Comparison of ENCODE assay signal across 17 cellular contexts in genomic region chr17:16243811-16244567, GRCh38. TPM values are rescaled to one million over a fixed set of nuclear protein-coding genes. Genes with fewer than 3 reads are reported as not detected.
DNase-seq lines count a peak whose midpoint lies in the region; ATAC-seq, FAIRE-seq and TF ChIP-seq lines count a peak whose summit lies in the region.
"Had no signal": no experiment of that assay in that cellular context is flagged by ENCODE, and none has a peak within 500 bp of the region (broad histone marks: within the 10 kb centered on the region; RNA-seq: fewer than 3 reads in every experiment).

No MANE protein-coding gene starts in this region.

- H3K9me3 ChIP-seq in stomach (no peaks in the 10 kb centered on the region), kidney (ENCODE audit: control insufficient read depth in 1 of 2, low read length in 2 of 2) (no peaks in the 10 kb centered on the region)

- 71 to 89% (median 83%) methylated on average over 9 of the region's 9 CpGs for WGBS in stomach, 5 donors

- H3K36me3 ChIP-seq in stomach (no peaks in the 10 kb centered on the region), kidney (ENCODE audit: control insufficient read depth in 1 of 2, insufficient read depth in 2 of 2, low read length in 2 of 2) (no peaks in the 10 kb centered on the region)

- peaks cover 14% of the 10 kb centered on the region for H3K4me1 Mint-ChIP-seq in activated T-cell treated with anti-CD3 and anti-CD28 coated beads, Interleukin-2, amount 50 U/mL, for 72 hours (ENCODE audit: low read depth)

- peak; percentile 52 to 96 for ATAC-seq in activated T-cell treated with anti-CD3 and anti-CD28 coated beads, Interleukin-2, amount 50 U/mL, for 72 hours (replicated peaks in 1 of 2)
- ATAC-seq in GM21423 (IDR thresholded peaks at IDR 0.05; ENCODE audit: unreplicated experiment): no peak
- ATAC-seq in HG02938 (IDR thresholded peaks at IDR 0.05; ENCODE audit: unreplicated experiment): no peak
- ATAC-seq: GM12878 had no signal

- H3K27me3 Mint-ChIP-seq in activated T-cell treated with anti-CD3 and anti-CD28 coated beads, Interleukin-2, amount 50 U/mL, for 72 hours (ENCODE audit: low read depth): no peaks in the 10 kb centered on the region
- H3K27me3 Mint-ChIP-seq: activated naive CD4-positive, alpha-beta T cell treated with anti-CD3 and anti-CD28 coated beads, Interleukin-2, amount 50 U/mL, for 24 hours had no signal

- H3K36me3 Mint-ChIP-seq in activated T-cell treated with anti-CD3 and anti-CD28 coated beads, Interleukin-2, amount 50 U/mL, for 72 hours (ENCODE audit: insufficient read depth in 2 of 2): peaks cover 5 to 9% of the 10 kb centered on the region in 2 donors

- H3K9ac ChIP-seq in kidney (ENCODE audit: low read length in 2 of 2): no peak overlapping the region
- H3K9ac ChIP-seq: parathyroid adenoma had no signal

- H3K4me3 ChIP-seq in stomach: no peak overlapping the region
- H3K4me3 ChIP-seq in kidney (ENCODE audit: low read length in 2 of 2): no peak overlapping the region
- H3K4me3 ChIP-seq: GM12878, skin epidermis had no signal

- H3K4me1 ChIP-seq in stomach (no peaks in the 10 kb centered on the region), kidney (ENCODE audit: control insufficient read depth in 1 of 2, insufficient read depth in 1 of 2, low read depth in 1 of 2, low read length in 2 of 2) (peaks cover 2 to 3% of the 10 kb centered on the region in 2 donors)
- H3K4me1 ChIP-seq: parathyroid adenoma had no signal

- H3K9me3 Mint-ChIP-seq in activated T-cell treated with anti-CD3 and anti-CD28 coated beads, Interleukin-2, amount 50 U/mL, for 72 hours: no peaks in the 10 kb centered on the region
- H3K9me3 Mint-ChIP-seq: activated naive CD4-positive, alpha-beta T cell treated with anti-CD3 and anti-CD28 coated beads, Interleukin-2, amount 50 U/mL, for 24 hours had no signal

- DNase-seq in stimulated activated CD4-positive, alpha-beta T cell treated with anti-CD3 and anti-CD28 coated beads, Interleukin-15, amount 100 ng/mL, for 24 hours: peak; percentile 21
- no peak for DNase-seq in stimulated activated CD4-positive, alpha-beta T cell treated with anti-CD3 and anti-CD28 coated beads, Interleukin-12 subunit alpha, Interleukin-12 subunit beta, amount 100 ng/mL, for 4 hours
- peak; percentile 36 to 44 for DNase-seq in activated T-cell treated with anti-CD3 and anti-CD28 coated beads, Interleukin-2, amount 50 U/mL, for 72 hours
- DNase-seq in islet precursor cell (peak; percentile 58), stomach (no peak), kidney (no peak)
- DNase-seq: COR-L47; effector CD4-positive, alpha-beta T cell; NCI-H1092 treated with DMSO at 0.1 percent for 48 hours; stimulated activated naive CD4-positive, alpha-beta T cell treated with Interleukin-2 at 50 U/mL for 16 hours; SW 1271 had no signal

- intact Hi-C loops in stomach (cut with DNase I; ENCODE audit: low total_unique reads) (no loop called here), kidney (cut with DNase I) (no loop called here)

- H3K27me3 ChIP-seq in stomach: no peaks in the 10 kb centered on the region

- peak overlapping the region; percentile 11 to 29 for H3K4me3 Mint-ChIP-seq in activated T-cell treated with anti-CD3 and anti-CD28 coated beads, Interleukin-2, amount 50 U/mL, for 72 hours
- H3K4me3 Mint-ChIP-seq: activated naive CD4-positive, alpha-beta T cell treated with anti-CD3 and anti-CD28 coated beads, Interleukin-2, amount 50 U/mL, for 24 hours had no signal

- TF ChIP-seq CTCF in stomach (IDR thresholded peaks at IDR 0.05) (no peak), kidney (IDR thresholded peaks at IDR 0.05; ENCODE audit: borderline replicate concordance, extremely low read depth, insufficient read depth) (no peak)

- no peak for FAIRE-seq in kidney (lab: Jason Lieb, UNC)
- FAIRE-seq: GM12878 had no signal

- no peak for TF ChIP-seq POLR2A in stomach (IDR thresholded peaks at IDR 0.05)

- H3K27ac ChIP-seq in stomach (no peak overlapping the region), kidney (ENCODE audit: low read depth in 2 of 2, low read length in 2 of 2) (no peak overlapping the region)
- H3K27ac ChIP-seq: parathyroid adenoma, skin epidermis had no signal

- H3K27ac Mint-ChIP-seq in activated T-cell treated with anti-CD3 and anti-CD28 coated beads, Interleukin-2, amount 50 U/mL, for 72 hours: peak overlapping the region; percentile 80
- H3K27ac Mint-ChIP-seq: activated naive CD4-positive, alpha-beta T cell treated with anti-CD3 and anti-CD28 coated beads, Interleukin-2, amount 50 U/mL, for 24 hours had no signal

- TF ChIP-seq EP300 in stomach (IDR thresholded peaks at IDR 0.05): no peak

RNA-seq across cellular contexts. Expression of gene PIGL, which starts 27.0 kb away (rescaled TPM):
- 10 to 100 TPM; 42.5 to 51.9 TPM for total RNA-seq in activated T-cell treated with anti-CD3 and anti-CD28 coated beads, Interleukin-2, amount 50 U/mL, for 72 hours
- 10 to 100 TPM; 32.4 to 72.3 (median 65.3) TPM for total RNA-seq in stomach
- polyA plus RNA-seq in stomach: 10 to 100 TPM in 2 of 3 donors, 1 to 10 TPM in 1; 5.8 to 17.1 (median 10.4) TPM
- total RNA-seq in kidney: 33.5 TPM
- 13.6 TPM for polyA plus RNA-seq in kidney (ENCODE audit: insufficient read depth, low read depth, low replicate concordance)

RNA-seq across cellular contexts. Expression of gene NCOR1, which starts 28.7 kb away (rescaled TPM):
- total RNA-seq in activated T-cell treated with anti-CD3 and anti-CD28 coated beads, Interleukin-2, amount 50 U/mL, for 72 hours: 100 to 1,000 TPM; 117 to 130 TPM
- total RNA-seq in stomach: 100 to 1,000 TPM; 226 to 444 (median 280) TPM
- polyA plus RNA-seq in stomach: 100 to 1,000 TPM in 1 of 3 donors, 10 to 100 TPM in 2; 28.7 to 357 (median 80.1) TPM
- 136 TPM for total RNA-seq in kidney
- 44.9 TPM for polyA plus RNA-seq in kidney (ENCODE audit: insufficient read depth, low read depth, low replicate concordance)

Comparison
In these comparisons a context has a peak if more than half of its experiments do, and no peak if none do; other contexts are left out.
1. DNase-seq: peak in stimulated activated CD4-positive, alpha-beta T cell treated with anti-CD3 and anti-CD28 coated beads, Interleukin-15, amount 100 ng/mL, for 24 hours (single experiment), activated T-cell treated with anti-CD3 and anti-CD28 coated beads, Interleukin-2, amount 50 U/mL, for 72 hours (2 of 2) and islet precursor cell (single experiment); none in stimulated activated CD4-positive, alpha-beta T cell treated with anti-CD3 and anti-CD28 coated beads, Interleukin-12 subunit alpha, Interleukin-12 subunit beta, amount 100 ng/mL, for 4 hours (single experiment), stomach (single experiment) and kidney (single experiment).
2. ATAC-seq: peak in activated T-cell treated with anti-CD3 and anti-CD28 coated beads, Interleukin-2, amount 50 U/mL, for 72 hours (2 of 2); none in GM21423 (single experiment) and HG02938 (single experiment).